ENCODE assay signal across 1 cellular context in genomic region chr5:73126381-73126780, GRCh38.
TF ChIP-seq lines count a peak whose summit lies in the region.

No MANE protein-coding gene starts in this region.

TF ChIP-seq in K562, 482 proteins besides CTCF, POLR2A, EP300 and RAD21:
- no peak for TF ChIP-seq HMGN3 (IDR thresholded peaks at IDR 0.05; ENCODE audit: borderline replicate concordance, extremely low read depth, insufficient read length, low read depth, low read length)
- no peak for TF ChIP-seq MTA1 (IDR thresholded peaks at IDR 0.05; ENCODE audit: borderline replicate concordance)
- no peak for TF ChIP-seq CEBPG (CRISPR knock-in tag; IDR thresholded peaks at IDR 0.05)
- TF ChIP-seq CEBPG (tag; conservative IDR thresholded peaks at IDR 0.05 in 1 of 2, IDR thresholded peaks at IDR 0.05 in 1 of 2), result 0 out of 4 replicates have a peak, but pooled peaks of 1 of the 2 experiments have one; percentile 16
- 0 out of 2 replicates have a peak, but pooled peaks have one; percentile 29 for TF ChIP-seq CEBPB (tag; IDR thresholded peaks at IDR 0.05)
TF ChIP-seq in K562: peak in this region for 2.
